15 cellular contexts compared by ENCODE assay signal in genomic region chr14:68014771-68015170, GRCh38.
"Had no signal": no experiment of that assay in that cellular context is flagged by ENCODE, and none has a peak within 500 bp of the region (broad histone marks: within the 10 kb centered on the region; RNA-seq: fewer than 3 reads in every experiment).

No MANE protein-coding gene starts in this region.

- H3K4me3 ChIP-seq: dorsolateral prefrontal cortex, gastrocnemius medialis, heart right ventricle, smooth muscle cell, vagina had no signal

- H3K36me3 ChIP-seq: gastrocnemius medialis, heart right ventricle, neutrophil, vagina had no signal

- H3K9me3 ChIP-seq: gastrocnemius medialis, heart right ventricle, neutrophil, vagina had no signal

- H3K27ac ChIP-seq: dorsolateral prefrontal cortex, gastrocnemius medialis, heart right ventricle, neutrophil, vagina had no signal

- DNase-seq: cortex of kidney; dorsolateral prefrontal cortex; effector memory CD4-positive, alpha-beta T cell; gastrocnemius medialis; heart right ventricle; hypothalamus; kidney glomerular epithelial cell; naive thymus-derived CD4-positive, alpha-beta T cell; right cardiac atrium; stimulated activated CD4-positive, alpha-beta T cell treated with anti-CD3 and anti-CD28 coated beads, Interleukin-2, amount 100 ng/mL, for 48 hours; stimulated activated naive CD4-positive, alpha-beta T cell treated with Interleukin-2 at 50 U/mL for 16 hours had no signal

- H3K27me3 ChIP-seq: dorsolateral prefrontal cortex, gastrocnemius medialis, heart right ventricle, neutrophil, vagina had no signal

- ATAC-seq: esophagus mucosa; gastrocnemius medialis; heart right ventricle; naive thymus-derived CD4-positive, alpha-beta T cell; right cardiac atrium had no signal
